Comparison of ENCODE assay signal across 1 cellular context in genomic region chr7:100352984-100353684, GRCh38.
TF ChIP-seq lines count a peak whose summit lies in the region.

No MANE protein-coding gene starts in this region.

TF ChIP-seq in H1, 55 proteins besides CTCF, POLR2A, EP300 and RAD21:
- no peak for TF ChIP-seq EZH2 (IDR thresholded peaks at IDR 0.05; ENCODE audit: low read depth, low read length, severe bottlenecking)
